Comparison of ENCODE assay signal across 17 cellular contexts in genomic region chr14:91774138-91775096, GRCh38. TPM values are rescaled to one million over a fixed set of nuclear protein-coding genes. Genes with fewer than 3 reads are reported as not detected.
DNase-seq lines count a peak whose midpoint lies in the region; ATAC-seq lines count a peak whose summit lies in the region.
"Had no signal": no experiment of that assay in that cellular context is flagged by ENCODE, and none has a peak within 500 bp of the region (broad histone marks: within the 10 kb centered on the region; RNA-seq: fewer than 3 reads in every experiment).

No MANE protein-coding gene starts in this region.

- H3K27me3 Mint-ChIP-seq in naive B cell = no peaks in the 10 kb centered on the region
- H3K27me3 Mint-ChIP-seq: stimulated activated naive CD8-positive, alpha-beta T cell treated with anti-CD3 and anti-CD28 coated beads, Interleukin-15, Interleukin-2, amounts not matched to agents 100 ng/mL and 50 ng/mL, for 24 hours had no signal

- H3K4me3 Mint-ChIP-seq in naive B cell = peak overlapping the region in 7 of 8 donors; percentile 1 to 89 (median 46)
- H3K4me3 Mint-ChIP-seq: stimulated activated naive CD8-positive, alpha-beta T cell treated with anti-CD3 and anti-CD28 coated beads, Interleukin-15, Interleukin-2, amounts not matched to agents 100 ng/mL and 50 ng/mL, for 24 hours had no signal

- H3K9me3 Mint-ChIP-seq in naive B cell = no peaks in the 10 kb centered on the region
- H3K9me3 Mint-ChIP-seq: stimulated activated naive CD8-positive, alpha-beta T cell treated with anti-CD3 and anti-CD28 coated beads, Interleukin-15, Interleukin-2, amounts not matched to agents 100 ng/mL and 50 ng/mL, for 24 hours had no signal

- peak overlapping the region in 5 of 6 donors; percentile 0 to 59 (median 13) for H3K27ac Mint-ChIP-seq in naive B cell
- H3K27ac Mint-ChIP-seq: stimulated activated naive CD8-positive, alpha-beta T cell treated with anti-CD3 and anti-CD28 coated beads, Interleukin-15, Interleukin-2, amounts not matched to agents 100 ng/mL and 50 ng/mL, for 24 hours had no signal

- no peaks in the 10 kb centered on the region for H3K36me3 Mint-ChIP-seq in naive B cell

- H3K4me1 Mint-ChIP-seq in naive B cell = peaks cover 15 to 19% (median 18%) of the 10 kb centered on the region in 3 donors

- ATAC-seq in HG03342 (IDR thresholded peaks at IDR 0.05; ENCODE audit: unreplicated experiment) (peak; percentile 77), naive B cell (ENCODE audit: low read depth in 2 of 2) (peak; percentile 98), HG02642 (IDR thresholded peaks at IDR 0.05; ENCODE audit: poor library complexity, unreplicated experiment) (no peak)
- ATAC-seq: heart right ventricle had no signal

- DNase-seq in DMS53 (lab: John Stamatoyannopoulos, UW) (peak; percentile 11), DMS53 treated with DMSO at 0.1 percent for 48 hours (lab: John Stamatoyannopoulos, UW; ENCODE audit: unreplicated experiment) (no peak), UCSD-AML1 (lab: John Stamatoyannopoulos, UW; ENCODE audit: unreplicated experiment) (peak; percentile 28), naive B cell (peak; percentile 41), kidney glomerular epithelial cell (lab: John Stamatoyannopoulos, UW) (no peak), NCI-H1105 (lab: John Stamatoyannopoulos, UW) (no peak)
- DNase-seq: 8988T, heart right ventricle, islet precursor cell, NCI-H1105 treated with DMSO at 0.1 percent for 48 hours, NCI-H748 treated with DMSO at 0.1 percent for 48 hours, RPMI8226, upper lobe of left lung, WERI-Rb-1 had no signal

RNA-seq across cellular contexts. Expression of gene CATSPERB, which starts 42.5 kb away (rescaled TPM):
- under 1 TPM in 1 of 6 donors, not detected in 5; 0.71 TPM for polyA plus RNA-seq in naive B cell (ENCODE audit: low read depth in 6 of 6)

Comparison
In these comparisons a context has a peak if more than half of its experiments do, and no peak if none do; other contexts are left out.
1. DNase-seq: peak in DMS53 (single experiment), UCSD-AML1 (single experiment) and naive B cell (single experiment); none in DMS53 treated with DMSO at 0.1 percent for 48 hours (single experiment), kidney glomerular epithelial cell (single experiment) and NCI-H1105 (single experiment).